Comparison of ENCODE assay signal across 8 cellular contexts in genomic region chr17:996554-997344, GRCh38. TPM values are rescaled to one million over a fixed set of nuclear protein-coding genes. Genes with fewer than 3 reads are reported as not detected.
DNase-seq lines count a peak whose midpoint lies in the region; ATAC-seq and TF ChIP-seq lines count a peak whose summit lies in the region.

TSS of gene TIMM22 (plus strand) at chr17:997129. CDS start at chr17:997143, 14 bp downstream.

- H3K4me3 Mint-ChIP-seq in chondrocyte (ENCODE audit: unreplicated experiment), result peak within 1 kb of the TSS; percentile 94

- peak; percentile 91 for ATAC-seq in HG03439 (IDR thresholded peaks at IDR 0.05; ENCODE audit: unreplicated experiment)

- peak within 1 kb of the TSS; percentile 98 for H3K27ac Mint-ChIP-seq in chondrocyte (ENCODE audit: unreplicated experiment)

- TF ChIP-seq POLR2A in GM19193 (IDR thresholded peaks at IDR 0.05; ENCODE audit: extremely low read depth, insufficient read depth, insufficient read length), result peak; percentile 94

- peaks cover 14% of the 10 kb centered on the region for H3K36me3 ChIP-seq in BE2C
- H3K36me3 ChIP-seq in kidney epithelial cell (ENCODE audit: control insufficient read depth, insufficient read depth, low read length), result peaks cover 5% of the 10 kb centered on the region

- DNase-seq in BE2C, result peak; percentile 87
- DNase-seq in NCI-H510A (lab: John Stamatoyannopoulos, UW), result peak; percentile 89
- peak; percentile 87 for DNase-seq in activated CD4-positive, alpha-beta T cell treated with anti-CD3 and anti-CD28 coated beads for 1 hour
- no peak for DNase-seq in chondrocyte (ENCODE audit: low spot score)
- peak; percentile 77 for DNase-seq in kidney epithelial cell (ENCODE audit: low read depth)
- peak; percentile 86 to 87 for DNase-seq in stimulated activated CD4-positive, alpha-beta T cell treated with anti-CD3 and anti-CD28 coated beads, Interleukin-15, amount 100 ng/mL, for 48 hours (ENCODE audit: low read depth in 2 of 2)

- peak; percentile 66 for TF ChIP-seq CTCF in BE2C (IDR thresholded peaks at IDR 0.05; ENCODE audit: low read depth, low read length)
- peak; percentile 90 for TF ChIP-seq CTCF in chondrocyte (IDR thresholded peaks at IDR 0.05)
- peak; percentile 79 for TF ChIP-seq CTCF in kidney epithelial cell (IDR thresholded peaks at IDR 0.05; ENCODE audit: insufficient read depth, low read length, poor library complexity, severe bottlenecking)

- no peaks in the 10 kb centered on the region for H3K9me3 Mint-ChIP-seq in chondrocyte (ENCODE audit: low read depth)

- H3K4me1 Mint-ChIP-seq in chondrocyte (ENCODE audit: low read depth), result peaks cover 37% of the 10 kb centered on the region

- H3K27me3 ChIP-seq in BE2C, result no peaks in the 10 kb centered on the region
- no peaks in the 10 kb centered on the region for H3K27me3 ChIP-seq in kidney epithelial cell (ENCODE audit: control insufficient read depth, insufficient read depth, low read length)

- H3K36me3 Mint-ChIP-seq in chondrocyte (ENCODE audit: low read depth), result peaks cover 10% of the 10 kb centered on the region

- H3K4me1 ChIP-seq in BE2C, result no peaks in the 10 kb centered on the region

- no peaks in the 10 kb centered on the region for H3K9me3 ChIP-seq in BE2C

- H3K4me3 ChIP-seq in BE2C (ENCODE audit: low read depth, low read length) (peak within 1 kb of the TSS; percentile 88), kidney epithelial cell (ENCODE audit: low read depth, low read length) (peak within 1 kb of the TSS; percentile 100)

- no peaks in the 10 kb centered on the region for H3K27me3 Mint-ChIP-seq in chondrocyte (ENCODE audit: low read depth)

RNA-seq across cellular contexts. Expression of gene TIMM22, which starts in this region (rescaled TPM):
- polyA plus RNA-seq in BE2C (2012; ENCODE audit: insufficient read depth, insufficient read length, low read depth), result 16.4 TPM
- 10.0 to 13.1 TPM (median 10.3 TPM) in 3 replicates for total RNA-seq in chondrocyte
- total RNA-seq in kidney epithelial cell, result 17.9 and 18.5 TPM in 2 replicates
